ENCODE assay signal across 9 cellular contexts in genomic region chr9:13568446-13568845, GRCh38.
DNase-seq lines count a peak whose midpoint lies in the region; ATAC-seq and TF ChIP-seq lines count a peak whose summit lies in the region.
"Had no signal": no experiment of that assay in that cellular context is flagged by ENCODE, and none has a peak within 500 bp of the region (broad histone marks: within the 10 kb centered on the region; RNA-seq: fewer than 3 reads in every experiment).

No MANE protein-coding gene starts in this region.

- no peak overlapping the region for H3K23ac ChIP-seq in IMR-90 (ENCODE audit: low read depth, low read length)

- H3K36me3 Mint-ChIP-seq in stimulated activated memory B cell treated with anti-CD40 and anti-IgM and Interleukin-4, amounts not matched to agents 10 μg/mL and 1 μg/mL and 100 μg/mL, for 72 hours, result no peaks in the 10 kb centered on the region

- H3K27ac ChIP-seq in IMR-90 (ENCODE audit: insufficient read depth, low read length), result no peak overlapping the region
- peak overlapping the region in 17 of 21 experiments; percentile 12 to 81 (median 54) for H3K27ac ChIP-seq in skin epidermis

- no peak overlapping the region for H4K91ac ChIP-seq in IMR-90 (ENCODE audit: insufficient read depth, low read depth, low read length)

- no peak overlapping the region for H2BK20ac ChIP-seq in IMR-90 (ENCODE audit: low read depth, low read length)

- peaks cover 6% of the 10 kb centered on the region for H3K9me3 Mint-ChIP-seq in stimulated activated memory B cell treated with anti-CD40 and anti-IgM and Interleukin-4, amounts not matched to agents 10 μg/mL and 1 μg/mL and 100 μg/mL, for 72 hours

- H2AK5ac ChIP-seq in IMR-90 (ENCODE audit: low read depth, low read length), result no peak overlapping the region

- no peaks in the 10 kb centered on the region for H4K20me1 ChIP-seq in IMR-90 (ENCODE audit: insufficient read depth, low read length)

- TF ChIP-seq RAD21 in IMR-90 (IDR thresholded peaks at IDR 0.05; ENCODE audit: low read length), result no peak

- POLR2A ChIA-PET in IMR-90 (lab: Charles Lee; ENCODE audit: unreplicated experiment), result no interaction called here

- WGBS in IMR-90 (ENCODE audit: extremely low coverage in 2 of 2, insufficient read length in 1 of 2), 2 experiments, result no CpG with 5 or more reads among the region's 5 CpGs

- H3K14ac ChIP-seq in IMR-90 (replicated peaks; ENCODE audit: low read depth, low read length), result no peak overlapping the region

- ATAC-seq in IMR-90 (ENCODE audit: low read depth) (peak; percentile 37; the same call in 1 of the 2 replicates), GM21723 (IDR thresholded peaks at IDR 0.05; ENCODE audit: unreplicated experiment) (no peak), GM18907 (IDR thresholded peaks at IDR 0.05; ENCODE audit: unreplicated experiment) (no peak)
- ATAC-seq in stimulated activated memory B cell treated with anti-CD40 and anti-IgM and Interleukin-4, amounts not matched to agents 10 μg/mL and 1 μg/mL and 100 μg/mL, for 72 hours, result no peak

- no peak overlapping the region for H2BK120ac ChIP-seq in IMR-90 (ENCODE audit: low read depth, low read length)

- in situ Hi-C loops in IMR-90 (cut with MboI; ENCODE audit: low sequenced_read_pairs), result no loop called here
- in situ Hi-C loops in astrocyte of the cerebellum (cut with HindIII; ENCODE audit: low sequenced_read_pairs), result no loop called here
- in situ Hi-C loops in HAP-1 (cut with MboI; ENCODE audit: low sequenced_read_pairs), result no loop called here

- intact Hi-C loops in IMR-90 (cut with micrococcal nuclease), result no loop called here

- H4K8ac ChIP-seq in IMR-90 (ENCODE audit: low read depth in 2 of 2, low read length in 2 of 2), result no peak overlapping the region

- H2AFZ ChIP-seq in IMR-90 (replicated peaks; ENCODE audit: low read length, poor library complexity), result no peak overlapping the region

- H3K56ac ChIP-seq in IMR-90 (ENCODE audit: extremely low read depth, insufficient read depth, low read length), result no peak overlapping the region

- no peak for TF ChIP-seq POLR2A in IMR-90 (IDR thresholded peaks at IDR 0.05; ENCODE audit: low read depth, low read length)

- H3K36me3 ChIP-seq in IMR-90 (ENCODE audit: control insufficient read depth, insufficient read depth, low read length) (no peaks in the 10 kb centered on the region), HAP-1 (replicated peaks) (no peaks in the 10 kb centered on the region)

- CTCF ChIA-PET in IMR-90 (lab: Yijun Ruan, JAX), result no interaction called here

- H3K9me3 ChIP-seq in IMR-90 (ENCODE audit: control insufficient read depth, insufficient read depth, low read length) (no peaks in the 10 kb centered on the region), iPS-18c (ENCODE audit: control insufficient read depth, insufficient read depth, low read length) (no peaks in the 10 kb centered on the region), HAP-1 (no peaks in the 10 kb centered on the region)

- H3K4me3 ChIP-seq in IMR-90 (ENCODE audit: insufficient read depth, low read depth, low read length) (peak overlapping the region; percentile 19; the same call in 1 of the 2 replicates), astrocyte of the cerebellum (ENCODE audit: low read depth, low read length) (peak overlapping the region; percentile 27), iPS-18c (ENCODE audit: insufficient read depth, low read depth, low read length) (peak overlapping the region; percentile 49), skin epidermis (no peak overlapping the region), HAP-1 (no peak overlapping the region)

- no peaks in the 10 kb centered on the region for H3K27me3 Mint-ChIP-seq in stimulated activated memory B cell treated with anti-CD40 and anti-IgM and Interleukin-4, amounts not matched to agents 10 μg/mL and 1 μg/mL and 100 μg/mL, for 72 hours

- H4K5ac ChIP-seq in IMR-90 (ENCODE audit: low read depth, low read length), result no peak overlapping the region

- peaks cover 2% of the 10 kb centered on the region; the same call in 1 of the 2 replicates for H3K27me3 ChIP-seq in IMR-90 (ENCODE audit: control insufficient read depth, insufficient read depth, low read length)
- no peaks in the 10 kb centered on the region for H3K27me3 ChIP-seq in HAP-1 (ENCODE audit: low read depth)

- H2BK5ac ChIP-seq in IMR-90 (ENCODE audit: low read depth, low read length, poor library complexity, severe bottlenecking), result no peak overlapping the region

- H3K4me1 ChIP-seq in IMR-90 (ENCODE audit: control insufficient read depth, insufficient read depth, low read length) (no peaks in the 10 kb centered on the region), HAP-1 (no peaks in the 10 kb centered on the region)

- dilution Hi-C loops in IMR-90 (cut with HindIII; ENCODE audit: low sequenced_read_pairs, unreplicated experiment), result no loop called here

- no peaks in the 10 kb centered on the region for H3K79me1 ChIP-seq in IMR-90 (ENCODE audit: low read depth in 1 of 2, low read length in 2 of 2)

- TF ChIP-seq CTCF in IMR-90 (conservative IDR thresholded peaks at IDR 0.05; ENCODE audit: low read depth, low read length) (no peak), astrocyte of the cerebellum (IDR thresholded peaks at IDR 0.05; ENCODE audit: low read depth, low read length, missing control alignments) (no peak)

- H3K4me1 Mint-ChIP-seq in stimulated activated memory B cell treated with anti-CD40 and anti-IgM and Interleukin-4, amounts not matched to agents 10 μg/mL and 1 μg/mL and 100 μg/mL, for 72 hours, result peaks cover 5% of the 10 kb centered on the region

- DNase-seq in IMR-90 (no peak), astrocyte of the cerebellum (ENCODE audit: low read depth) (no peak), HAP-1 (ENCODE audit: low spot score in 2 of 2) (no peak)
- DNase-seq: NCI-H1436 had no signal

- peak overlapping the region; percentile 50 for H3K4me2 ChIP-seq in IMR-90 (ENCODE audit: low read depth, low read length)

- H3K9me1 ChIP-seq in IMR-90 (ENCODE audit: insufficient read depth, low read length), result no peaks in the 10 kb centered on the region

- H3K4me3 Mint-ChIP-seq in stimulated activated memory B cell treated with anti-CD40 and anti-IgM and Interleukin-4, amounts not matched to agents 10 μg/mL and 1 μg/mL and 100 μg/mL, for 72 hours, result no peak overlapping the region

- BruUV-seq in IMR-90 (replicated peaks; lab: Mats Ljungman, UMichigan), result no TSS peak

- no peak overlapping the region for H2AK9ac ChIP-seq in IMR-90 (replicated peaks; ENCODE audit: low read depth, low read length, poor library complexity)

- H3K4ac ChIP-seq in IMR-90 (ENCODE audit: low read depth, low read length), result no peak overlapping the region

- H3K18ac ChIP-seq in IMR-90 (ENCODE audit: low read depth, low read length), result no peak overlapping the region

- no peak overlapping the region for H3K9ac ChIP-seq in IMR-90 (ENCODE audit: low read depth, low read length)

- H3K27ac Mint-ChIP-seq in stimulated activated memory B cell treated with anti-CD40 and anti-IgM and Interleukin-4, amounts not matched to agents 10 μg/mL and 1 μg/mL and 100 μg/mL, for 72 hours, result no peak overlapping the region

- H2BK15ac ChIP-seq in IMR-90 (ENCODE audit: low read depth, low read length), result no peak overlapping the region

TF ChIP-seq in IMR-90, 13 proteins besides CTCF, POLR2A, EP300 and RAD21:
- no peak for TF ChIP-seq RCOR1 (IDR thresholded peaks at IDR 0.05; ENCODE audit: insufficient replicate concordance, low read length)
- TF ChIP-seq SMC3 (IDR thresholded peaks at IDR 0.05; ENCODE audit: low read depth, low read length), result no peak
- TF ChIP-seq FOS (IDR thresholded peaks at IDR 0.05; ENCODE audit: low read depth, low read length), result no peak
- TF ChIP-seq MXI1 (IDR thresholded peaks at IDR 0.05; ENCODE audit: borderline replicate concordance, low read depth, low read length), result no peak
- no peak for TF ChIP-seq ELK1 (IDR thresholded peaks at IDR 0.05; ENCODE audit: borderline replicate concordance, low read depth, low read length)
- no peak for TF ChIP-seq RFX5 (IDR thresholded peaks at IDR 0.05; ENCODE audit: low read depth, low read length)
- TF ChIP-seq USF2 (IDR thresholded peaks at IDR 0.05; ENCODE audit: low read depth, low read length), result no peak
- no peak for TF ChIP-seq MAFK (IDR thresholded peaks at IDR 0.05; ENCODE audit: low read depth, low read length)
- no peak for TF ChIP-seq BHLHE40 (IDR thresholded peaks at IDR 0.05; ENCODE audit: low read depth, low read length)
- no peak for TF ChIP-seq CEBPB (IDR thresholded peaks at IDR 0.05; ENCODE audit: low read depth, low read length)
- no peak for TF ChIP-seq CHD1 (IDR thresholded peaks at IDR 0.05; ENCODE audit: low read depth, low read length)
- no peak for TF ChIP-seq NFE2L2 (IDR thresholded peaks at IDR 0.05; ENCODE audit: low read depth, low read length)
- no peak for TF ChIP-seq MAZ (IDR thresholded peaks at IDR 0.05; ENCODE audit: borderline replicate concordance, low read depth, low read length)

Comparison
In these comparisons a context has a peak if more than half of its experiments do, and no peak if none do; other contexts are left out.
1. H3K4me3 ChIP-seq: peak in IMR-90 (single experiment), astrocyte of the cerebellum (single experiment) and iPS-18c (single experiment); none in skin epidermis (0 of 7) and HAP-1 (single experiment).